8 cellular contexts compared by ENCODE assay signal in genomic region chr6:135182993-135183531, GRCh38. TPM values are rescaled to one million over a fixed set of nuclear protein-coding genes. Genes with fewer than 3 reads are reported as not detected.
DNase-seq lines count a peak whose midpoint lies in the region; ATAC-seq, FAIRE-seq and TF ChIP-seq lines count a peak whose summit lies in the region.

No MANE protein-coding gene starts in this region.

- ATAC-seq in GM21737 (IDR thresholded peaks at IDR 0.05; ENCODE audit: unreplicated experiment) (peak; percentile 49), mucosa of descending colon (peak; percentile 78)
- peak; percentile 30 for ATAC-seq in central memory CD8-positive, alpha-beta T cell (replicated peaks; ENCODE audit: extremely low read depth, poor library complexity, severe bottlenecking)
- ATAC-seq in stimulated activated naive B cell treated with anti-CD40 and anti-IgM and Interleukin-4, amounts not matched to agents 10 μg/mL and 1 μg/mL and 100 μg/mL, for 72 hours (replicated peaks), result peak; percentile 58 to 59

- H3K36me3 Mint-ChIP-seq in central memory CD8-positive, alpha-beta T cell (ENCODE audit: insufficient read depth), result peaks cover 7% of the 10 kb centered on the region
- peaks cover 5 to 14% of the 10 kb centered on the region in 2 donors for H3K36me3 Mint-ChIP-seq in stimulated activated naive B cell treated with anti-CD40 and anti-IgM and Interleukin-4, amounts not matched to agents 10 μg/mL and 1 μg/mL and 100 μg/mL, for 72 hours

- no peaks in the 10 kb centered on the region for H3K27me3 Mint-ChIP-seq in central memory CD8-positive, alpha-beta T cell
- peaks cover 0 to 8% of the 10 kb centered on the region in 2 donors for H3K27me3 Mint-ChIP-seq in stimulated activated naive B cell treated with anti-CD40 and anti-IgM and Interleukin-4, amounts not matched to agents 10 μg/mL and 1 μg/mL and 100 μg/mL, for 72 hours

- intact Hi-C loops in mucosa of descending colon (cut with DNase I, micrococcal nuclease), result no loop called here

- H3K4me1 Mint-ChIP-seq in central memory CD8-positive, alpha-beta T cell, result peaks cover 25% of the 10 kb centered on the region
- H3K4me1 Mint-ChIP-seq in stimulated activated naive B cell treated with anti-CD40 and anti-IgM and Interleukin-4, amounts not matched to agents 10 μg/mL and 1 μg/mL and 100 μg/mL, for 72 hours, result peaks cover 9 to 27% of the 10 kb centered on the region in 2 donors

- peak overlapping the region; percentile 85 for H3K4me3 ChIP-seq in WERI-Rb-1 (ENCODE audit: low read depth, low read length)
- peak overlapping the region; percentile 56 for H3K4me3 ChIP-seq in mucosa of descending colon

- H3K27me3 ChIP-seq in WERI-Rb-1 (ENCODE audit: insufficient read depth, low read depth, severe bottlenecking), result no peaks in the 10 kb centered on the region

- H3K27ac Mint-ChIP-seq in central memory CD8-positive, alpha-beta T cell (ENCODE audit: low read depth), result no peak overlapping the region
- H3K27ac Mint-ChIP-seq in stimulated activated naive B cell treated with anti-CD40 and anti-IgM and Interleukin-4, amounts not matched to agents 10 μg/mL and 1 μg/mL and 100 μg/mL, for 72 hours, result peak overlapping the region; percentile 89

- H3K9me3 Mint-ChIP-seq in central memory CD8-positive, alpha-beta T cell, result no peaks in the 10 kb centered on the region
- H3K9me3 Mint-ChIP-seq in stimulated activated naive B cell treated with anti-CD40 and anti-IgM and Interleukin-4, amounts not matched to agents 10 μg/mL and 1 μg/mL and 100 μg/mL, for 72 hours, result no peaks in the 10 kb centered on the region

- FAIRE-seq in frontal cortex (lab: Jason Lieb, UNC), result no peak

- H3K9me3 ChIP-seq in KOPT-K1 (ENCODE audit: insufficient read depth, low read length, poor library complexity, severe bottlenecking) (no peaks in the 10 kb centered on the region), WERI-Rb-1 (ENCODE audit: severe bottlenecking) (no peaks in the 10 kb centered on the region), mucosa of descending colon (no peaks in the 10 kb centered on the region)

- peak overlapping the region; percentile 90 for H3K4me3 Mint-ChIP-seq in central memory CD8-positive, alpha-beta T cell
- peak overlapping the region; percentile 83 to 92 for H3K4me3 Mint-ChIP-seq in stimulated activated naive B cell treated with anti-CD40 and anti-IgM and Interleukin-4, amounts not matched to agents 10 μg/mL and 1 μg/mL and 100 μg/mL, for 72 hours

- DNase-seq in GM03348 (ENCODE audit: low spot score), result peak; percentile 11
- peak; percentile 65 for DNase-seq in WERI-Rb-1
- peak in 1 of 2 donors; percentile 14 for DNase-seq in central memory CD8-positive, alpha-beta T cell (ENCODE audit: low spot score in 2 of 2)
- DNase-seq in mucosa of descending colon, result peak; percentile 89 to 91 (median 91)
- DNase-seq in stimulated activated naive B cell treated with anti-CD40 and anti-IgM and Interleukin-4, amounts not matched to agents 10 μg/mL and 1 μg/mL and 100 μg/mL, for 72 hours, result peak; percentile 74
- DNase-seq in frontal cortex (ENCODE audit: low spot score in 2 of 2), result no peak

- TF ChIP-seq CTCF in WERI-Rb-1 (IDR thresholded peaks at IDR 0.05; ENCODE audit: low read depth, low read length), result no peak
- no peak for TF ChIP-seq CTCF in mucosa of descending colon (IDR thresholded peaks at IDR 0.05)

- peaks cover 4% of the 10 kb centered on the region for H3K4me1 ChIP-seq in mucosa of descending colon (ENCODE audit: low read depth)

- H3K27ac ChIP-seq in KOPT-K1 (ENCODE audit: low read depth, low read length, poor library complexity, severe bottlenecking), result peak overlapping the region; percentile 97
- no peak overlapping the region for H3K27ac ChIP-seq in WERI-Rb-1

- H3K36me3 ChIP-seq in KOPT-K1 (ENCODE audit: insufficient read depth, low read length), result peaks cover 31% of the 10 kb centered on the region
- H3K36me3 ChIP-seq in WERI-Rb-1, result peaks cover 9% of the 10 kb centered on the region
- no peaks in the 10 kb centered on the region for H3K36me3 ChIP-seq in mucosa of descending colon (ENCODE audit: low read depth)

RNA-seq across cellular contexts. Expression of gene MYB, which starts 2.0 kb away (rescaled TPM):
- 10 to 100 TPM; 26.5 to 82.8 (median 56.3) TPM for total RNA-seq in mucosa of descending colon
- 2.9 TPM for total RNA-seq in frontal cortex

Comparison
In these comparisons a context has a peak if more than half of its experiments do, and no peak if none do; other contexts are left out.
1. DNase-seq: peak in GM03348 (single experiment), WERI-Rb-1 (single experiment), mucosa of descending colon (3 of 3) and stimulated activated naive B cell treated with anti-CD40 and anti-IgM and Interleukin-4, amounts not matched to agents 10 μg/mL and 1 μg/mL and 100 μg/mL, for 72 hours (single experiment); none in frontal cortex (0 of 2).
2. Peak in every context shown above with its lines, with median percentiles within 50 percentile points of each other: ATAC-seq.